ENCODE assay signal across 34 cellular contexts in genomic region chr3:23817508-23818223, GRCh38.
"Had no signal": no experiment of that assay in that cellular context is flagged by ENCODE, and none has a peak within 500 bp of the region (broad histone marks: within the 10 kb centered on the region; RNA-seq: fewer than 3 reads in every experiment).

No MANE protein-coding gene starts in this region.

- H3K27me3 Mint-ChIP-seq: naive B cell; natural killer cell treated with Interleukin-12 subunit alpha and Interleukin-12 subunit beta and Interleukin-15 and Interleukin-18, amount 100 ng/mL, for 72 hours; progenitor cell of endocrine pancreas had no signal

- H3K9ac ChIP-seq: parathyroid adenoma had no signal

- H2AFZ ChIP-seq: parathyroid adenoma had no signal

- ATAC-seq: esophagus mucosa; gastrocnemius medialis; left lobe of liver; mucosa of descending colon; natural killer cell treated with Interleukin-12 subunit alpha and Interleukin-12 subunit beta and Interleukin-15 and Interleukin-18, amount 100 ng/mL, for 72 hours; sciatic nerve; stimulated activated effector memory CD8-positive, alpha-beta T cell treated with anti-CD3 and anti-CD28 coated beads, Interleukin-12 subunit alpha, Interleukin-12 subunit beta, amount 100 ng/mL, for 72 hours; stimulated activated naive CD8-positive, alpha-beta T cell treated with anti-CD3 and anti-CD28 coated beads, Interleukin-15, Interleukin-2, amounts not matched to agents 100 U/mL and 50 U/mL, for 24 hours had no signal

- H3K4me1 ChIP-seq: parathyroid adenoma, testis had no signal

- DNase-seq: cortex of kidney; dorsolateral prefrontal cortex; effector CD8-positive, alpha-beta T cell; endodermal cell; foreskin fibroblast; gastrocnemius medialis; head of caudate nucleus; kidney; mesenchymal stem cell; mucosa of descending colon; naive B cell; stimulated activated CD4-positive, alpha-beta T cell treated with anti-CD3 and anti-CD28 coated beads, Interleukin-12 subunit alpha, Interleukin-12 subunit beta, amount 100 ng/mL, for 4 hours; stimulated activated CD4-positive, alpha-beta T cell treated with anti-CD3 and anti-CD28 coated beads, Interleukin-2, amount 100 ng/mL, for 24 hours; stimulated activated CD4-positive, alpha-beta T cell treated with anti-CD3 and anti-CD28 coated beads, Interleukin-4, amount 100 ng/mL, for 24 hours; stimulated activated naive CD8-positive, alpha-beta T cell treated with anti-CD3 and anti-CD28 coated beads, Interleukin-15, Interleukin-2, amounts not matched to agents 100 U/mL and 50 U/mL, for 24 hours; substantia nigra; testis; tibial artery; upper lobe of left lung had no signal

- H3K4me3 ChIP-seq: dorsolateral prefrontal cortex, gastrocnemius medialis, lung, mucosa of descending colon, right atrium auricular region, smooth muscle cell, testis, tibial artery, upper lobe of left lung had no signal

- H3K27ac ChIP-seq: epithelial cell of prostate, gastrocnemius medialis, neutrophil, parathyroid adenoma, right atrium auricular region, testis, tibial artery, upper lobe of left lung had no signal

- H3K9me3 ChIP-seq: gastrocnemius medialis, mucosa of descending colon, neutrophil, right atrium auricular region, testis, tibial artery, upper lobe of left lung had no signal

- H3K9me3 Mint-ChIP-seq: endodermal cell; mesothelial cell of epicardium; naive B cell; natural killer cell treated with Interleukin-12 subunit alpha and Interleukin-12 subunit beta and Interleukin-15 and Interleukin-18, amount 100 ng/mL, for 72 hours; neural crest cell; stimulated activated effector memory CD8-positive, alpha-beta T cell treated with anti-CD3 and anti-CD28 coated beads, Interleukin-12 subunit alpha, Interleukin-12 subunit beta, amount 100 ng/mL, for 72 hours had no signal

- H3K4me2 ChIP-seq: smooth muscle cell had no signal

- H3K4me3 Mint-ChIP-seq: endodermal cell; mesothelial cell of epicardium; naive B cell; natural killer cell treated with Interleukin-12 subunit alpha and Interleukin-12 subunit beta and Interleukin-15 and Interleukin-18, amount 100 ng/mL, for 72 hours; neural crest cell; stimulated activated effector memory CD8-positive, alpha-beta T cell treated with anti-CD3 and anti-CD28 coated beads, Interleukin-12 subunit alpha, Interleukin-12 subunit beta, amount 100 ng/mL, for 72 hours had no signal

- H3K36me3 ChIP-seq: gastrocnemius medialis, right atrium auricular region, tibial artery had no signal

- FAIRE-seq: kidney, urothelium cell line had no signal

- H3K27me3 ChIP-seq: dorsolateral prefrontal cortex, gastrocnemius medialis, neutrophil, right atrium auricular region, testis, tibial artery, upper lobe of left lung had no signal

- H3K27ac Mint-ChIP-seq: mesothelial cell of epicardium; natural killer cell treated with Interleukin-12 subunit alpha and Interleukin-12 subunit beta and Interleukin-15 and Interleukin-18, amount 100 ng/mL, for 72 hours; progenitor cell of endocrine pancreas; stimulated activated effector memory CD8-positive, alpha-beta T cell treated with anti-CD3 and anti-CD28 coated beads, Interleukin-12 subunit alpha, Interleukin-12 subunit beta, amount 100 ng/mL, for 72 hours had no signal
